Comparison of ENCODE assay signal across 1 cellular context in genomic region chr10:17109475-17110207, GRCh38.
TF ChIP-seq lines count a peak whose summit lies in the region.

No MANE protein-coding gene starts in this region.

TF ChIP-seq in HepG2, 621 proteins besides CTCF, POLR2A, EP300 and RAD21 (continued from another document):
- TF ChIP-seq ZNF562 (CRISPR knock-in tag; IDR thresholded peaks at IDR 0.05; ENCODE audit: borderline replicate concordance) (no peak), DR1 (CRISPR knock-in tag; IDR thresholded peaks at IDR 0.05) (no peak), CREBL2 (CRISPR knock-in tag; IDR thresholded peaks at IDR 0.05; ENCODE audit: borderline replicate concordance) (no peak), CHCHD3 (CRISPR knock-in tag; IDR thresholded peaks at IDR 0.05) (no peak)
